Comparison of ENCODE assay signal across 8 cellular contexts in the genomic region with DNA sequence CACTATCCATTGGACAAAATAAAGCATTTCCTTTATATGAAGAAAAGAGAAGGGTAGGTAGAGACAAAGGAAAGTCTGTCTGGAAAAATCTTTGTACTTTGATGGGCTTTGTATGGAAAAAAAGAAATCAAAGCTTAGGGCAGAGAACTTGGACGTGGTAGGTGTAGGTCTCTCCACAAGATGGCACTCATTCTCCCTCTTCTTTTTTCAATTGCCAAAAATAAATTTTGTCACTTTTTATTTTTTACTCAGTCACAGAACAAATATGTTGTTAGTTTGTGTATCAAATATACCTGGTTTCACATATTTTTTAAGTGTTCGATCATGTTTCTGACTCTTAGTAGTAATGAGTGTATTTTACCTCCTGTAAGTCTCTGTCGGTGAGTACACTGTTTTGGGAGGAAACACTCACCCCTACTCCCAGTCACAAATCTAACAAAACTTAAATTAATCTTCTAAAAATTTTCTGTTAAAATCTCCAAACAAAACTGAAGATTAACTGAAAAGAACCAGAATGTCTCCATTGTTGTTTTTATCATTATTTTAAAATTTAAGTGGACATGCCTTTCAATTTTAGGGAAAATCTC.
DNase-seq lines count a peak whose midpoint lies in the region; ATAC-seq and TF ChIP-seq lines count a peak whose summit lies in the region.

No MANE protein-coding gene starts in this region.

- no peak overlapping the region for H3K4me3 Mint-ChIP-seq in Calu3 (ENCODE audit: low read depth, unreplicated experiment)

- CTCF ChIA-PET in Calu3 (lab: Charles Lee), result interaction anchor here (1.0 to 1.4 kb wide), 7 partner anchors 104 to 336 kb away, joined by 3 to 19 read pairs (median 4); no protein-coding TSS in a partner anchor
- CTCF ChIA-PET in HEK293 (lab: Yijun Ruan, JAX), result interaction anchor here (0.7 to 2.0 kb wide), 13 partner anchors 10 to 1095 kb away, joined by 3 to 14 read pairs (median 3); no protein-coding TSS in a partner anchor

- H3K27me3 ChIP-seq in right lobe of liver, result no peaks in the 10 kb centered on the region

- H3K9me3 ChIP-seq in HEK293 (ENCODE audit: control insufficient read depth, insufficient read depth, low read depth, low read length), result no peaks in the 10 kb centered on the region
- H3K9me3 ChIP-seq in right lobe of liver, result no peaks in the 10 kb centered on the region

- no peak overlapping the region for H3K27ac ChIP-seq in HEK293 (ENCODE audit: extremely low read depth, low read depth, low read length)
- no peak overlapping the region for H3K27ac ChIP-seq in right lobe of liver

- no peaks in the 10 kb centered on the region for H3K36me3 Mint-ChIP-seq in Calu3 (ENCODE audit: insufficient read depth, unreplicated experiment)

- POLR2A ChIA-PET in HEK293 (lab: Yijun Ruan, JAX), result no interaction called here

- no peak overlapping the region for H3K27ac Mint-ChIP-seq in Calu3 (ENCODE audit: unreplicated experiment)

- no peaks in the 10 kb centered on the region for H3K9me3 Mint-ChIP-seq in Calu3 (ENCODE audit: low read depth, unreplicated experiment)

- H3K4me1 ChIP-seq in HEK293 (ENCODE audit: control insufficient read depth, insufficient read depth, low read length) (no peaks in the 10 kb centered on the region), right lobe of liver (no peaks in the 10 kb centered on the region)

- no peaks in the 10 kb centered on the region for H3K4me1 Mint-ChIP-seq in Calu3 (ENCODE audit: low read depth, unreplicated experiment)

- no peaks in the 10 kb centered on the region for H3K27me3 Mint-ChIP-seq in Calu3 (ENCODE audit: unreplicated experiment)

- DNase-seq in Calu3 (peak; percentile 31), amniotic stem cell (lab: John Stamatoyannopoulos, UW) (peak; percentile 7), right lobe of liver (no peak), retina (no peak)

- intact Hi-C loops in Calu3 (cut with micrococcal nuclease; ENCODE audit: unreplicated experiment), result loop anchor here (1.0 to 10.0 kb wide), 3 partner anchors 110 to 1233 kb away; no protein-coding TSS in a partner anchor
- intact Hi-C loops in right lobe of liver (cut with DNase I), result no loop called here

- H3K4me3 ChIP-seq in HEK293 (ENCODE audit: low read depth, low read length) (no peak overlapping the region), right lobe of liver (no peak overlapping the region)

- ATAC-seq in right lobe of liver (peak; percentile 57 to 83 (median 60)), GM21515 (IDR thresholded peaks at IDR 0.05; ENCODE audit: unreplicated experiment) (no peak), GM19035 (IDR thresholded peaks at IDR 0.05; ENCODE audit: unreplicated experiment) (no peak), HG03565 (IDR thresholded peaks at IDR 0.05; ENCODE audit: unreplicated experiment) (no peak)

- BruUV-seq in Calu3 (replicated peaks; lab: Mats Ljungman, UMichigan), result no TSS peak

- TF ChIP-seq POLR2A in right lobe of liver (IDR thresholded peaks at IDR 0.05), result no peak

- no peaks in the 10 kb centered on the region for H3K36me3 ChIP-seq in HEK293 (ENCODE audit: control insufficient read depth in 2 of 2, insufficient read depth in 1 of 2, low read length in 2 of 2)
- no peaks in the 10 kb centered on the region for H3K36me3 ChIP-seq in right lobe of liver

- TF ChIP-seq CTCF in Calu3 (IDR thresholded peaks at IDR 0.05; ENCODE audit: unreplicated experiment) (peak; percentile 75), HEK293 (tag by site-specific recombination; IDR thresholded peaks at IDR 0.05) (no peak), right lobe of liver (IDR thresholded peaks at IDR 0.05) (peak; percentile 54 to 68 (median 60))

- WGBS in right lobe of liver (ENCODE audit: insufficient coverage, low coverage, low lambda C conversion rate, missing lambda C conversion rate), result 44% methylated on average over 3 of the region's 3 CpGs

TF ChIP-seq in HEK293, 187 proteins besides CTCF, POLR2A, EP300 and RAD21:
- no peak for TF ChIP-seq ZNF37A (tag by site-specific recombination; IDR thresholded peaks at IDR 0.05)
- peak; percentile 46 for TF ChIP-seq ZNF654 (tag by site-specific recombination; IDR thresholded peaks at IDR 0.05; ENCODE audit: low read depth)
- TF ChIP-seq ZNF140 (tag by site-specific recombination; IDR thresholded peaks at IDR 0.05), result no peak

Comparison
In these comparisons a context has a peak if more than half of its experiments do, and no peak if none do; other contexts are left out.
1. DNase-seq: peak in Calu3 (single experiment) and amniotic stem cell (single experiment); none in right lobe of liver (0 of 3) and retina (single experiment).
2. ATAC-seq: peak in right lobe of liver (4 of 4); none in GM21515 (single experiment), GM19035 (single experiment) and HG03565 (single experiment).